In the genomic region with DNA sequence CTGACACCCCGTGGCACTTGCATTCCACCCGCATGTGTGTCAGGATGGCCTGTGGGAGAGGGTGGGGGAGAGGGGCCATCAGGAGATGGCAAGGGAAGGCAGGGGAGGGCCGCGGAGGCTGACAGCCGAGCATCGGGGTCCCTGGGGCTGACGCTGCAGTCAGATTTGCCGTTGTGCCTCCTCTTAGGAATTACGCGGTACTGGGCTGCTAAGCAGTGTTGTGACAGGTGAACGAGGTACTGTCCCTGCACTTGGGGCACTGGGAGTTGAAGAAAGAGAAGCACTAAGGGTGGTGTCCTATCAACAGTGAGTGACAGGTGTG, we compare ENCODE assay signal across 2 cellular contexts.
TF ChIP-seq lines count a peak whose summit lies in the region.

No MANE protein-coding gene starts in this region.

TF ChIP-seq in SK-N-SH, 30 proteins besides CTCF, POLR2A, EP300 and RAD21 (continued from another document):
- TF ChIP-seq, protein P1, sequence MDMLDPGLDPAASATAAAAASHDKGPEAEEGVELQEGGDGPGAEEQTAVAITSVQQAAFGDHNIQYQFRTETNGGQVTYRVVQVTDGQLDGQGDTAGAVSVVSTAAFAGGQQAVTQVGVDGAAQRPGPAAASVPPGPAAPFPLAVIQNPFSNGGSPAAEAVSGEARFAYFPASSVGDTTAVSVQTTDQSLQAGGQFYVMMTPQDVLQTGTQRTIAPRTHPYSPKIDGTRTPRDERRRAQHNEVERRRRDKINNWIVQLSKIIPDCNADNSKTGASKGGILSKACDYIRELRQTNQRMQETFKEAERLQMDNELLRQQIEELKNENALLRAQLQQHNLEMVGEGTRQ (IDR thresholded peaks at IDR 0.05; ENCODE audit: borderline replicate concordance, low read depth, low read length), result no peak
- no peak for TF ChIP-seq GABPA (IDR thresholded peaks at IDR 0.05; ENCODE audit: low read depth)
- no peak for TF ChIP-seq NRF1 (IDR thresholded peaks at IDR 0.05; ENCODE audit: low read depth, low read length)
- TF ChIP-seq FOXM1 (IDR thresholded peaks at IDR 0.05; ENCODE audit: low read depth), result no peak

TF ChIP-seq in SK-N-SH treated with all-trans-retinoic acid at 6 μM for 48 hours, 23 proteins besides CTCF, POLR2A, EP300 and RAD21 (continued from another document):
- TF ChIP-seq, protein P2, sequence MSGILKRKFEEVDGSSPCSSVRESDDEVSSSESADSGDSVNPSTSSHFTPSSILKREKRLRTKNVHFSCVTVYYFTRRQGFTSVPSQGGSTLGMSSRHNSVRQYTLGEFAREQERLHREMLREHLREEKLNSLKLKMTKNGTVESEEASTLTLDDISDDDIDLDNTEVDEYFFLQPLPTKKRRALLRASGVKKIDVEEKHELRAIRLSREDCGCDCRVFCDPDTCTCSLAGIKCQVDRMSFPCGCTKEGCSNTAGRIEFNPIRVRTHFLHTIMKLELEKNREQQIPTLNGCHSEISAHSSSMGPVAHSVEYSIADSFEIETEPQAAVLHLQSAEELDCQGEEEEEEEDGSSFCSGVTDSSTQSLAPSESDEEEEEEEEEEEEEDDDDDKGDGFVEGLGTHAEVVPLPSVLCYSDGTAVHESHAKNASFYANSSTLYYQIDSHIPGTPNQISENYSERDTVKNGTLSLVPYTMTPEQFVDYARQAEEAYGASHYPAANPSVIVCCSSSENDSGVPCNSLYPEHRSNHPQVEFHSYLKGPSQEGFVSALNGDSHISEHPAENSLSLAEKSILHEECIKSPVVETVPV (CRISPR knock-in tag; IDR thresholded peaks at IDR 0.05), result no peak
- TF ChIP-seq ZFP3 (CRISPR knock-in tag; IDR thresholded peaks at IDR 0.05) (no peak), ESRRG (CRISPR knock-in tag; IDR thresholded peaks at IDR 0.05) (no peak), CREB5 (CRISPR knock-in tag; IDR thresholded peaks at IDR 0.05; ENCODE audit: low read depth) (no peak), OSR1 (CRISPR knock-in tag; IDR thresholded peaks at IDR 0.05) (no peak), TCF4 (CRISPR knock-in tag; IDR thresholded peaks at IDR 0.05; ENCODE audit: borderline replicate concordance) (no peak), PATZ1 (CRISPR knock-in tag; IDR thresholded peaks at IDR 0.05; ENCODE audit: borderline replicate concordance) (no peak)
- TF ChIP-seq, protein P3, sequence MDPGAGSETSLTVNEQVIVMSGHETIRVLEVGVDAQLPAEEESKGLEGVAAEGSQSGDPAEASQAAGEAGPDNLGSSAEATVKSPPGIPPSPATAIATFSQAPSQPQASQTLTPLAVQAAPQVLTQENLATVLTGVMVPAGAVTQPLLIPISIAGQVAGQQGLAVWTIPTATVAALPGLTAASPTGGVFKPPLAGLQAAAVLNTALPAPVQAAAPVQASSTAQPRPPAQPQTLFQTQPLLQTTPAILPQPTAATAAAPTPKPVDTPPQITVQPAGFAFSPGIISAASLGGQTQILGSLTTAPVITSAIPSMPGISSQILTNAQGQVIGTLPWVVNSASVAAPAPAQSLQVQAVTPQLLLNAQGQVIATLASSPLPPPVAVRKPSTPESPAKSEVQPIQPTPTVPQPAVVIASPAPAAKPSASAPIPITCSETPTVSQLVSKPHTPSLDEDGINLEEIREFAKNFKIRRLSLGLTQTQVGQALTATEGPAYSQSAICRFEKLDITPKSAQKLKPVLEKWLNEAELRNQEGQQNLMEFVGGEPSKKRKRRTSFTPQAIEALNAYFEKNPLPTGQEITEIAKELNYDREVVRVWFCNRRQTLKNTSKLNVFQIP (CRISPR knock-in tag; IDR thresholded peaks at IDR 0.05; ENCODE audit: borderline replicate concordance, low read depth), result no peak
